8 cellular contexts compared by ENCODE assay signal in the genomic region with DNA sequence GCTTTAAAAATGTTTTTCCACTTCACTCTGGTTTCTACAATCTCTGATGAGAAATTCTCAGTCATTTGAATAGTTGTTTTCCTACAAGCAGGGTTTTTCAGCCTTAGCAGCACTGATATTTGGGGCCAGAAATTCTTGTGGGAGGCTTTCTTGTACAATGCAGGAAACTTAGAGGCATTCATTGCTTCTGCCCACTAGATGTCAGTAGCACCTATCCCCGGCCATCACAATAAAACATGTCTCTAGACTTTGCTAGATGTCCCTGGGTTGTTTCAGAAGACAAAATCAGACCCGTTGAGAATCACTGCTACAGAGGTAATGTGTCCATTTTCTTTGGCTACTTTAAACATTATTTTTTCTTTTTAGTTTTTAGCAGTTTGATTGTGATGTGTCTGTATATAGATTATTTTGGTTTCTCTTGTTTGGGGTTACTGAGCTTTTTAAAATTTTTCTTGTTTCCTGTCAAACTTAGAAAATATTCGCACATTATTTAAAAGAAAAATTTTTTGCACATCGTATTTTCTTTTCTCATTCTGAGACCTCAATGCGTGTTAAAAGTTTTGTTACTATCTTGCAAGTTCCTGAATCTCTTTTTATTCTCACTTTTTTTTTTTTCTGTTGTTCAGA.
DNase-seq lines count a peak whose midpoint lies in the region; ATAC-seq and TF ChIP-seq lines count a peak whose summit lies in the region.

No MANE protein-coding gene starts in this region.

- H3K27ac ChIP-seq in mammary epithelial cell (ENCODE audit: insufficient read depth, low read depth, low read length) (no peak overlapping the region), left lung (no peak overlapping the region)

- no TSS peak for BruUV-seq in mammary epithelial cell (replicated peaks; lab: Mats Ljungman, UMichigan)

- H3K4me3 ChIP-seq in mammary epithelial cell (replicated peaks in 1 of 3; ENCODE audit: insufficient read depth in 1 of 3, low read depth in 2 of 3, low read length in 3 of 3) (no peak overlapping the region), left lung (no peak overlapping the region)

- H3K79me2 ChIP-seq in mammary epithelial cell (ENCODE audit: insufficient read depth, low read length): no peaks in the 10 kb centered on the region

- H3K9ac ChIP-seq in mammary epithelial cell (ENCODE audit: insufficient read depth, low read length): no peak overlapping the region

- in situ Hi-C loops in mammary epithelial cell (cut with MboI; ENCODE audit: low sequenced_read_pairs in 2 of 2): no loop called here

- no peak overlapping the region for H3K4me2 ChIP-seq in mammary epithelial cell (ENCODE audit: insufficient read depth, low read depth, low read length)

- intact Hi-C loops in mammary epithelial cell (cut with micrococcal nuclease) (no loop called here), left lung (cut with DNase I) (no loop called here)

- no peaks in the 10 kb centered on the region for H3K27me3 ChIP-seq in mammary epithelial cell (ENCODE audit: insufficient read depth, low read length)
- no peaks in the 10 kb centered on the region for H3K27me3 ChIP-seq in left lung

- H3K9me3 ChIP-seq in mammary epithelial cell (replicated peaks; ENCODE audit: insufficient read depth, low read length) (no peaks in the 10 kb centered on the region), left lung (no peaks in the 10 kb centered on the region)

- peak; percentile 74 to 84 for TF ChIP-seq CTCF in mammary epithelial cell (conservative IDR thresholded peaks at IDR 0.05 in 1 of 2, IDR thresholded peaks at IDR 0.05 in 1 of 2; ENCODE audit: extremely low read depth in 1 of 2, insufficient read depth in 1 of 2, low read depth in 1 of 2, low read length in 2 of 2)
- TF ChIP-seq CTCF in left lung (IDR thresholded peaks at IDR 0.05): peak; percentile 25 to 38

- CTCF ChIA-PET in mammary epithelial cell (lab: Charles Lee; ENCODE audit: low non-redundant PET): no interaction called here

- dilution Hi-C loops in mammary epithelial cell (cut with HindIII; ENCODE audit: low sequenced_read_pairs): no loop called here

- no peaks in the 10 kb centered on the region for H3K36me3 ChIP-seq in mammary epithelial cell (ENCODE audit: insufficient read depth, low read length)
- H3K36me3 ChIP-seq in left lung: no peaks in the 10 kb centered on the region

- WGBS in mammary epithelial cell (ENCODE audit: low coverage, missing lambda C conversion rate): 48% methylated on average over 5 of the region's 5 CpGs

- H2AFZ ChIP-seq in mammary epithelial cell (ENCODE audit: low read depth, low read length): no peak overlapping the region

- peak; percentile 17 for DNase-seq in activated CD4-positive, alpha-beta T cell treated with anti-CD3 and anti-CD28 coated beads for 48 hours
- DNase-seq in activated CD4-positive, alpha-beta T cell treated with anti-CD3 and anti-CD28 coated beads for 4 hours: no peak
- DNase-seq in NCI-H526 (lab: John Stamatoyannopoulos, UW): peak; percentile 68 to 85
- peak; percentile 24 for DNase-seq in mammary epithelial cell
- DNase-seq in left lung: no peak
- DNase-seq in OCI-M2 (lab: John Stamatoyannopoulos, UW; ENCODE audit: unreplicated experiment): no peak

- no peaks in the 10 kb centered on the region for H3K4me1 ChIP-seq in mammary epithelial cell (ENCODE audit: insufficient read depth, low read length)
- H3K4me1 ChIP-seq in left lung: no peaks in the 10 kb centered on the region

- no peaks in the 10 kb centered on the region for H4K20me1 ChIP-seq in mammary epithelial cell (ENCODE audit: insufficient read depth, low read length)

- peak; percentile 82 for ATAC-seq in GM19468 (IDR thresholded peaks at IDR 0.05; ENCODE audit: extremely low read depth, unreplicated experiment)
- peak; percentile 99 for ATAC-seq in HG03432 (IDR thresholded peaks at IDR 0.05; ENCODE audit: unreplicated experiment)
- ATAC-seq in left lung: peak; percentile 84

Comparison
In these comparisons a context has a peak if more than half of its experiments do, and no peak if none do; other contexts are left out.
1. DNase-seq: peak in activated CD4-positive, alpha-beta T cell treated with anti-CD3 and anti-CD28 coated beads for 48 hours (single experiment), NCI-H526 (2 of 2) and mammary epithelial cell (single experiment); none in activated CD4-positive, alpha-beta T cell treated with anti-CD3 and anti-CD28 coated beads for 4 hours (0 of 2), left lung (0 of 2) and OCI-M2 (single experiment).
2. Peak in every context shown above with its lines, with median percentiles within 50 percentile points of each other: ATAC-seq.